Comparison of ENCODE assay signal across 4 cellular contexts in the genomic region with DNA sequence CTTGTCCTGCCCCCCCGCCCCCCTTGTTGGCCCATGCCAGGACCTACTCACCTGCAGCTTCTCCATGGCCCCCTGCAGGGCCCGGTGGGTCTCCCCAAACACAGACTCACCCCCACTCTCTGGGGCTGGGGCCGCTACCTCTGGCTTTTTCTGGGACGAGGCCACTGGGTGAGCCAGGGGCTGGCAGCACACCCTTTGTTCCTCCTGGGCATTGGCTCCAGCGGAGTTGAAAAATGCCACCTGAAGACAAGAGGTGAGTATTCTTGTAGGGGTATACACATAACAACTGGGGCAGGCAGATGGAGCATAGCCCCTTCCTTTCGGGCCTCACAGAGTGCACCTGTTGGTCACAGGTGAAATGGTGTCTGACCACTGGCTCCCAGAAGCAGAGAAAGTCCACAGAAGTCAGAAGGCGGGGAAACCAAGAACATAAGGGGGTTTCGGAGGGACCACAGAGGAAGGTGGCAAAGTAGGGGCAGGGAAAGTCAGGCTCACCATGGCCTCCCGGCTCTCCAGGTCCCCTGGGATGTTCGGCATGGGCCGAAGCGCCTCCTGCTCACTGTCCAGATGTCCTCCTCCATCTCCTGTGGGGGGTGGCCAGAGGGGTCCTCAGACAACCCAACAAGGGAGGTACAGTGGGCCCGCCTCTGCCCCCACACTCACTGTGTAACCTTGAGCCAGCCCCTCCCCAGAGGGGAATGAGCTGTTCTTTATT. TPM values are rescaled to one million over a fixed set of nuclear protein-coding genes. Genes with fewer than 3 reads are reported as not detected.
A peak's percentile ranks its signal among the peaks of the same experiment; 100 is the strongest.
DNase-seq lines count a peak whose midpoint lies in the region; ATAC-seq, FAIRE-seq and TF ChIP-seq lines count a peak whose summit lies in the region.
"Not testable (repeated sequence)": the region's sequence is repeated elsewhere in the genome, so short reads cannot be mapped to it uniquely, and the experiment has no call there.

No MANE protein-coding gene starts in this region.

- not testable (repeated sequence) for H3F3A ChIP-seq in neural progenitor cell (ENCODE audit: low read depth)

- not testable (repeated sequence) for H3K9me3 Mint-ChIP-seq in neural progenitor cell

- DNase-seq in RWPE2 (ENCODE audit: low spot score) (peak; percentile 64), left ventricle myocardium superior (peak; percentile 5), kidney (peak; percentile 58)
- DNase-seq in neural progenitor cell (ENCODE audit: low spot score) = not testable (repeated sequence)

- not testable (repeated sequence) for H3K4me3 Mint-ChIP-seq in neural progenitor cell

- TF ChIP-seq CTCF in RWPE2 (IDR thresholded peaks at IDR 0.05; ENCODE audit: poor library complexity, severe bottlenecking); kidney (IDR thresholded peaks at IDR 0.05; ENCODE audit: borderline replicate concordance, extremely low read depth, insufficient read depth); neural progenitor cell (IDR thresholded peaks at IDR 0.05): not testable (repeated sequence)

- not testable (repeated sequence) for H3K9ac ChIP-seq in kidney (ENCODE audit: low read length in 2 of 2); neural progenitor cell

- H4K20me1 ChIP-seq in neural progenitor cell (ENCODE audit: low read depth) = not testable (repeated sequence)

- peak overlapping the region; percentile 92 for H3K27ac Mint-ChIP-seq in neural progenitor cell

- not testable (repeated sequence) for H3K4me2 ChIP-seq in neural progenitor cell

- FAIRE-seq in kidney (lab: Jason Lieb, UNC) = not testable (repeated sequence)

- H3K36me3 Mint-ChIP-seq in neural progenitor cell = not testable (repeated sequence)

- H3K27me3 ChIP-seq in RWPE2 (ENCODE audit: insufficient read depth, poor library complexity, severe bottlenecking); neural progenitor cell: not testable (repeated sequence)

- intact Hi-C loops in left ventricle myocardium superior (cut with micrococcal nuclease); kidney (cut with DNase I): not testable (repeated sequence)

- not testable (repeated sequence) for H3K4me1 Mint-ChIP-seq in neural progenitor cell

- not testable (repeated sequence) for H3K27ac ChIP-seq in RWPE2 (ENCODE audit: poor library complexity, severe bottlenecking); kidney (ENCODE audit: low read depth in 2 of 2, low read length in 2 of 2); neural progenitor cell

- not testable (repeated sequence) for H3K36me3 ChIP-seq in RWPE2 (ENCODE audit: low read depth); kidney (ENCODE audit: control insufficient read depth in 1 of 2, insufficient read depth in 2 of 2, low read length in 2 of 2); neural progenitor cell

- not testable (repeated sequence) for H3K27me3 Mint-ChIP-seq in neural progenitor cell (ENCODE audit: insufficient read depth, low read depth)

- not testable (repeated sequence) for H3K4me1 ChIP-seq in RWPE2 (ENCODE audit: insufficient read depth, poor library complexity, severe bottlenecking); kidney (ENCODE audit: control insufficient read depth in 1 of 2, insufficient read depth in 1 of 2, low read depth in 1 of 2, low read length in 2 of 2); neural progenitor cell

- not testable (repeated sequence) for H3K9me3 ChIP-seq in RWPE2 (ENCODE audit: severe bottlenecking); kidney (ENCODE audit: control insufficient read depth in 1 of 2, low read length in 2 of 2); neural progenitor cell (ENCODE audit: low read depth)

- not testable (repeated sequence) for H2AFZ ChIP-seq in neural progenitor cell (replicated peaks)

- not testable (repeated sequence) for H3K79me2 ChIP-seq in neural progenitor cell (ENCODE audit: low read depth)

- not testable (repeated sequence) for ATAC-seq in RWPE2 (ENCODE audit: low read depth); left ventricle myocardium superior

- not testable (repeated sequence) for H3K4me3 ChIP-seq in RWPE2 (ENCODE audit: severe bottlenecking); kidney (ENCODE audit: low read length in 2 of 2); neural progenitor cell

RNA-seq across cellular contexts. Expression of a gene that starts 47.9 kb away (rescaled TPM):
- total RNA-seq in left ventricle myocardium superior (1.4 TPM), kidney (2.9 TPM), neural progenitor cell (ENCODE audit: low replicate concordance) (12.1 and 13.0 TPM in 2 replicates)
- 1.3 TPM for polyA plus RNA-seq in kidney (ENCODE audit: insufficient read depth, low read depth, low replicate concordance)
